15 cellular contexts compared by ENCODE assay signal in genomic region chr11:103633037-103633788, GRCh38.
DNase-seq lines count a peak whose midpoint lies in the region; TF ChIP-seq lines count a peak whose summit lies in the region.
"Had no signal": no experiment of that assay in that cellular context is flagged by ENCODE, and none has a peak within 500 bp of the region (broad histone marks: within the 10 kb centered on the region; RNA-seq: fewer than 3 reads in every experiment).

No MANE protein-coding gene starts in this region.

- WGBS in HUES64 = 100% methylated on average over 1 of the region's 1 CpG
- 57% methylated on average over 1 of the region's 1 CpG; no CpG with 5 or more reads in 1 of the 2 experiments for WGBS in endodermal cell (ENCODE audit: insufficient coverage in 1 of 2, insufficient read length in 1 of 2), 2 experiments

- no peaks in the 10 kb centered on the region for H3K27me3 Mint-ChIP-seq in endodermal cell (ENCODE audit: insufficient read depth)

- no peaks in the 10 kb centered on the region for H3K36me3 Mint-ChIP-seq in endodermal cell (ENCODE audit: low read depth)
- H3K36me3 Mint-ChIP-seq: CD8-positive, alpha-beta T cell; naive thymus-derived CD4-positive, alpha-beta T cell had no signal

- peak overlapping the region; percentile 61 for H3K27ac Mint-ChIP-seq in endodermal cell
- H3K27ac Mint-ChIP-seq: CD8-positive, alpha-beta T cell; naive thymus-derived CD4-positive, alpha-beta T cell had no signal

- H3K4me3 ChIP-seq in HUES64 (ENCODE audit: low read length) = no peak overlapping the region
- H3K4me3 ChIP-seq in endodermal cell (ENCODE audit: low read length) = no peak overlapping the region
- H3K4me3 ChIP-seq in colonic mucosa = no peak overlapping the region
- H3K4me3 ChIP-seq: skin epidermis had no signal

- H3K4me1 Mint-ChIP-seq in endodermal cell = peaks cover 3% of the 10 kb centered on the region

- peak; percentile 67 for DNase-seq in AG20443 (ENCODE audit: low spot score)
- no peak for DNase-seq in endodermal cell
- DNase-seq in lung microvascular endothelial cell (ENCODE audit: low read depth in 2 of 2) = peak; percentile 17 to 78
- DNase-seq in SIG-M5 (lab: John Stamatoyannopoulos, UW) = no peak
- DNase-seq in colonic mucosa = no peak
- no peak for DNase-seq in activated CD4-positive, alpha-beta T cell treated with anti-CD3 and anti-CD28 coated beads for 1 hour
- DNase-seq in NCI-H524 treated with DMSO at 0.1 percent for 48 hours (lab: John Stamatoyannopoulos, UW) = no peak
- DNase-seq: activated CD4-positive, CD25-positive, alpha-beta regulatory T cell; activated T-cell treated with anti-CD3 and anti-CD28 coated beads for 4 hours; amygdala; CD8-positive, alpha-beta T cell; effector memory CD4-positive, alpha-beta T cell; naive thymus-derived CD4-positive, alpha-beta T cell had no signal

- H3K4me1 ChIP-seq in HUES64 (ENCODE audit: insufficient read depth, low read length) (peaks cover 23% of the 10 kb centered on the region), endodermal cell (ENCODE audit: control insufficient read depth, insufficient read depth, low read length) (no peaks in the 10 kb centered on the region), colonic mucosa (no peaks in the 10 kb centered on the region)

- H3K36me3 ChIP-seq in HUES64 (ENCODE audit: insufficient read depth, low read length) (no peaks in the 10 kb centered on the region), endodermal cell (ENCODE audit: control insufficient read depth, insufficient read depth, low read length) (no peaks in the 10 kb centered on the region), colonic mucosa (no peaks in the 10 kb centered on the region)

- no peak overlapping the region for H3K4me3 Mint-ChIP-seq in endodermal cell
- H3K4me3 Mint-ChIP-seq: CD8-positive, alpha-beta T cell; naive thymus-derived CD4-positive, alpha-beta T cell had no signal

- TF ChIP-seq CTCF in endodermal cell (conservative IDR thresholded peaks at IDR 0.05) (no peak), colonic mucosa (IDR thresholded peaks at IDR 0.05) (no peak)

- intact Hi-C loops in colonic mucosa (cut with DNase I) = no loop called here

- H3K9ac ChIP-seq in HUES64 (ENCODE audit: low read depth, low read length) (no peak overlapping the region), endodermal cell (ENCODE audit: extremely low read depth, low read length, poor library complexity, severe bottlenecking) (no peak overlapping the region), colonic mucosa (ENCODE audit: low read depth in 2 of 2, low read length in 2 of 2) (no peak overlapping the region)

- H3K9me3 ChIP-seq in HUES64 (ENCODE audit: insufficient read depth, low read depth, low read length) = peaks cover 8% of the 10 kb centered on the region; the same call in 1 of the 2 replicates
- H3K9me3 ChIP-seq in endodermal cell (ENCODE audit: control insufficient read depth, low read length) = no peaks in the 10 kb centered on the region
- no peaks in the 10 kb centered on the region for H3K9me3 ChIP-seq in colonic mucosa

- H3K9me3 Mint-ChIP-seq in endodermal cell = peaks cover 11% of the 10 kb centered on the region
- H3K9me3 Mint-ChIP-seq: CD8-positive, alpha-beta T cell had no signal

- H3K27me3 ChIP-seq in HUES64 (ENCODE audit: insufficient read depth, low read length) (no peaks in the 10 kb centered on the region), endodermal cell (ENCODE audit: control insufficient read depth, insufficient read depth, low read length, poor library complexity, severe bottlenecking) (no peaks in the 10 kb centered on the region), colonic mucosa (no peaks in the 10 kb centered on the region)

- peak overlapping the region; percentile 67 for H3K27ac ChIP-seq in HUES64 (ENCODE audit: low read depth, low read length)
- peak overlapping the region; percentile 47 for H3K27ac ChIP-seq in endodermal cell (ENCODE audit: low read depth, low read length)
- no peak overlapping the region for H3K27ac ChIP-seq in colonic mucosa

Comparison
In these comparisons a context has a peak if more than half of its experiments do, and no peak if none do; other contexts are left out.
1. DNase-seq: peak in AG20443 (single experiment) and lung microvascular endothelial cell (2 of 2); none in endodermal cell (single experiment), SIG-M5 (single experiment), colonic mucosa (single experiment), activated CD4-positive, alpha-beta T cell treated with anti-CD3 and anti-CD28 coated beads for 1 hour (single experiment) and NCI-H524 treated with DMSO at 0.1 percent for 48 hours (single experiment).